ENCODE assay signal across 2 cellular contexts in the genomic region with DNA sequence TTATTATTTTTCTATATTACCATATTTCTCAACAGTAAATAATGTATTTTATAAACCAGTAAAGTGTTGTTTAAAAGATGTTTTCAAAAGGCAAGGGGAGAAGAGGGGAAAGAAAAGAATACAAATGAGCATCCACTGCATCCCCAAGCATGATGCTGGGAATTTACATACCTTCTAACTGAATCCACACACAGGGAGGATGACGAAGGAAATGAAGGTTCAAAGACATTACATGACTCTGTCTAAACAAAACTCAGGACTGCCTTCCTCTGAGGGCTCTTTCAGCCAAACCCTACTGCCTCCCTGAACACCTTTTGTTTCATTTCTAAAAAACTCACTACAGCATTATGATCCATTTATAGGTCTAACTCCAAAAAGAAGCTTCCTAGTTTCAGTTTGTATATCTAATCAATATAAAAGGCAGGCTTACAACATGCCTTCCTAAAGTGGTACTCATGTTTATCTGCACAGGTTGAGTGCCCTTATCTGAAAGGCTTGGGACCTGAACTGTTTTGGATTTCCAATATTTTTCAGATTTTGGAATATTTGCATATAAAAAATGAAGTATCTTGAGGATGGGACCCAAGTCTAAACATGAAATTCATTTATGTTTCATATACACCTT.
A peak's percentile ranks its signal among the peaks of the same experiment; 100 is the strongest.
TF ChIP-seq lines count a peak whose summit lies in the region.

No MANE protein-coding gene starts in this region.

TF ChIP-seq in liver, 16 proteins besides CTCF, POLR2A, EP300 and RAD21:
- TF ChIP-seq EGR1 (IDR thresholded peaks at IDR 0.05; ENCODE audit: low read depth in 2 of 2), result no peak
- no peak for TF ChIP-seq HNF4G (IDR thresholded peaks at IDR 0.05)
- TF ChIP-seq, protein P1, sequence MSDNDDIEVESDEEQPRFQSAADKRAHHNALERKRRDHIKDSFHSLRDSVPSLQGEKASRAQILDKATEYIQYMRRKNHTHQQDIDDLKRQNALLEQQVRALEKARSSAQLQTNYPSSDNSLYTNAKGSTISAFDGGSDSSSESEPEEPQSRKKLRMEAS (IDR thresholded peaks at IDR 0.05), result no peak
- peak; percentile 33 for TF ChIP-seq YY1 (IDR thresholded peaks at IDR 0.05)
TF ChIP-seq in liver: peak in this region for 1.

TF ChIP-seq in HepG2, 621 proteins besides CTCF, POLR2A, EP300 and RAD21:
- no peak for TF ChIP-seq HOXA7 (CRISPR knock-in tag; IDR thresholded peaks at IDR 0.05)
- no peak for TF ChIP-seq YEATS4 (CRISPR knock-in tag; IDR thresholded peaks at IDR 0.05; ENCODE audit: borderline replicate concordance)
- no peak for TF ChIP-seq ZNF432 (CRISPR knock-in tag; IDR thresholded peaks at IDR 0.05; ENCODE audit: borderline replicate concordance)
- TF ChIP-seq, protein P2, sequence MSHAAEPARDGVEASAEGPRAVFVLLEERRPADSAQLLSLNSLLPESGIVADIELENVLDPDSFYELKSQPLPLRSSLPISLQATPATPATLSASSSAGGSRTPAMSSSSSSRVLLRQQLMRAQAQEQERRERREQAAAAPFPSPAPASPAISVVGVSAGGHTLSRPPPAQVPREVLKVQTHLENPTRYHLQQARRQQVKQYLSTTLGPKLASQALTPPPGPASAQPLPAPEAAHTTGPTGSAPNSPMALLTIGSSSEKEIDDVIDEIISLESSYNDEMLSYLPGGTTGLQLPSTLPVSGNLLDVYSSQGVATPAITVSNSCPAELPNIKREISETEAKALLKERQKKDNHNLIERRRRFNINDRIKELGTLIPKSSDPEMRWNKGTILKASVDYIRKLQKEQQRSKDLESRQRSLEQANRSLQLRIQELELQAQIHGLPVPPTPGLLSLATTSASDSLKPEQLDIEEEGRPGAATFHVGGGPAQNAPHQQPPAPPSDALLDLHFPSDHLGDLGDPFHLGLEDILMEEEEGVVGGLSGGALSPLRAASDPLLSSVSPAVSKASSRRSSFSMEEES (CRISPR knock-in tag; IDR thresholded peaks at IDR 0.05), result no peak
- no peak for TF ChIP-seq NCOR1 (IDR thresholded peaks at IDR 0.05; ENCODE audit: borderline replicate concordance, low read length)
- TF ChIP-seq, protein P3, sequence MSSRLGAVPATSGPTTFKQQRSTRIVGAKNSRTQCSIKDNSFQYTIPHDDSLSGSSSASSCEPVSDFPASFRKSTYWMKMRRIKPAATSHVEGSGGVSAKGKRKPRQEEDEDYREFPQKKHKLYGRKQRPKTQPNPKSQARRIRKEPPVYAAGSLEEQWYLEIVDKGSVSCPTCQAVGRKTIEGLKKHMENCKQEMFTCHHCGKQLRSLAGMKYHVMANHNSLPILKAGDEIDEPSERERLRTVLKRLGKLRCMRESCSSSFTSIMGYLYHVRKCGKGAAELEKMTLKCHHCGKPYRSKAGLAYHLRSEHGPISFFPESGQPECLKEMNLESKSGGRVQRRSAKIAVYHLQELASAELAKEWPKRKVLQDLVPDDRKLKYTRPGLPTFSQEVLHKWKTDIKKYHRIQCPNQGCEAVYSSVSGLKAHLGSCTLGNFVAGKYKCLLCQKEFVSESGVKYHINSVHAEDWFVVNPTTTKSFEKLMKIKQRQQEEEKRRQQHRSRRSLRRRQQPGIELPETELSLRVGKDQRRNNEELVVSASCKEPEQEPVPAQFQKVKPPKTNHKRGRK (CRISPR knock-in tag; IDR thresholded peaks at IDR 0.05), result no peak
- TF ChIP-seq ZNF724P (CRISPR knock-in tag; IDR thresholded peaks at IDR 0.05; ENCODE audit: borderline replicate concordance), result no peak
- no peak for TF ChIP-seq SNAI1 (CRISPR knock-in tag; IDR thresholded peaks at IDR 0.05; ENCODE audit: borderline replicate concordance)
- TF ChIP-seq, protein P4, sequence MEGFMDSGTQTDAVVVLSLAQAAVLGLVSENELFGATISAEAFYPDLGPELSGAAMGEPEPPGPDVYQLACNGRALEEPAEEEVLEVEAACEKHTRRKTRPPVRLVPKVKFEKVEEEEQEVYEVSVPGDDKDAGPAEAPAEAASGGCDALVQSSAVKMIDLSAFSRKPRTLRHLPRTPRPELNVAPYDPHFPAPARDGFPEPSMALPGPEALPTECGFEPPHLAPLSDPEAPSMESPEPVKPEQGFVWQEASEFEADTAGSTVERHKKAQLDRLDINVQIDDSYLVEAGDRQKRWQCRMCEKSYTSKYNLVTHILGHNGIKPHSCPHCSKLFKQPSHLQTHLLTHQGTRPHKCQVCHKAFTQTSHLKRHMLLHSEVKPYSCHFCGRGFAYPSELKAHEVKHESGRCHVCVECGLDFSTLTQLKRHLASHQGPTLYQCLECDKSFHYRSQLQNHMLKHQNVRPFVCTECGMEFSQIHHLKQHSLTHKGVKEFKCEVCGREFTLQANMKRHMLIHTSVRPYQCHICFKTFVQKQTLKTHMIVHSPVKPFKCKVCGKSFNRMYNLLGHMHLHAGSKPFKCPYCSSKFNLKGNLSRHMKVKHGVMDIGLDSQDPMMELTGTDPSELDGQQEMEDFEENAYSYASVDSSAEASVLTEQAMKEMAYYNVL (CRISPR knock-in tag; IDR thresholded peaks at IDR 0.05; ENCODE audit: borderline replicate concordance), result no peak
- no peak for TF ChIP-seq NFIB (CRISPR knock-in tag; IDR thresholded peaks at IDR 0.05; ENCODE audit: borderline replicate concordance)
- no peak for TF ChIP-seq TCF7L2 (IDR thresholded peaks at IDR 0.05; ENCODE audit: low read depth, low read length)
- TF ChIP-seq SRSF9 (IDR thresholded peaks at IDR 0.05; ENCODE audit: borderline replicate concordance, insufficient read depth, low read depth, low read length, poor library complexity, severe bottlenecking), result no peak
- no peak for TF ChIP-seq PAWR (CRISPR knock-in tag; IDR thresholded peaks at IDR 0.05; ENCODE audit: borderline replicate concordance)
- TF ChIP-seq ZFX (CRISPR knock-in tag; IDR thresholded peaks at IDR 0.05; ENCODE audit: low read depth), result no peak
- TF ChIP-seq GABPA (IDR thresholded peaks at IDR 0.05; ENCODE audit: low read depth, low read length), result no peak
- no peak for TF ChIP-seq GABPA (CRISPR knock-in tag; IDR thresholded peaks at IDR 0.05; ENCODE audit: low read depth)
- no peak for TF ChIP-seq RFX3 (CRISPR knock-in tag; IDR thresholded peaks at IDR 0.05)
- no peak for TF ChIP-seq CBX5 (CRISPR knock-in tag; IDR thresholded peaks at IDR 0.05; ENCODE audit: borderline replicate concordance)
